In the genomic region with DNA sequence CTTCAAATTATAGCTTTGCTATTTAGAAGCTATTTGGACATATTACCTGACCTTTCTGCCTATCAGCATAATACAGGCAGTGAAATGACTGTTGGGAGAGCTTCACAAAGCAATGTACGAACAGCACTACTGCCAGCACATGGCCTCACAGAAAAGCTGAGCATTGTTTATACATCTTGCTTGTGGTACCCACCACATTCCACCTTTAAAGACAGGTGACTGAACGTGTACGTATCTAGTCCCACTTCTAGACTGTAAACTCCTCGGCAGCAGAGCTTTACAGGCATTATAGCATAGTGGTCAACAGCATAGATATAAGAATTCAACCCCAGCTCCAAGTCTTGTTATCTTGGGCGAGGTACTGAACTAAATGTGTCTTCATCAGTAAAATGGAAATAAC, we compare ENCODE assay signal across 2 cellular contexts.
TF ChIP-seq lines count a peak whose summit lies in the region.

No MANE protein-coding gene starts in this region.

TF ChIP-seq in H1, 55 proteins besides CTCF, POLR2A, EP300 and RAD21:
- no peak for TF ChIP-seq RBBP5 (IDR thresholded peaks at IDR 0.05; ENCODE audit: borderline replicate concordance, low read depth, low read length)
- TF ChIP-seq KDM4A (IDR thresholded peaks at IDR 0.05; ENCODE audit: low read depth, low read length, severe bottlenecking): no peak
- no peak for TF ChIP-seq SP4 (IDR thresholded peaks at IDR 0.05; ENCODE audit: low read length)
- TF ChIP-seq, protein P1, sequence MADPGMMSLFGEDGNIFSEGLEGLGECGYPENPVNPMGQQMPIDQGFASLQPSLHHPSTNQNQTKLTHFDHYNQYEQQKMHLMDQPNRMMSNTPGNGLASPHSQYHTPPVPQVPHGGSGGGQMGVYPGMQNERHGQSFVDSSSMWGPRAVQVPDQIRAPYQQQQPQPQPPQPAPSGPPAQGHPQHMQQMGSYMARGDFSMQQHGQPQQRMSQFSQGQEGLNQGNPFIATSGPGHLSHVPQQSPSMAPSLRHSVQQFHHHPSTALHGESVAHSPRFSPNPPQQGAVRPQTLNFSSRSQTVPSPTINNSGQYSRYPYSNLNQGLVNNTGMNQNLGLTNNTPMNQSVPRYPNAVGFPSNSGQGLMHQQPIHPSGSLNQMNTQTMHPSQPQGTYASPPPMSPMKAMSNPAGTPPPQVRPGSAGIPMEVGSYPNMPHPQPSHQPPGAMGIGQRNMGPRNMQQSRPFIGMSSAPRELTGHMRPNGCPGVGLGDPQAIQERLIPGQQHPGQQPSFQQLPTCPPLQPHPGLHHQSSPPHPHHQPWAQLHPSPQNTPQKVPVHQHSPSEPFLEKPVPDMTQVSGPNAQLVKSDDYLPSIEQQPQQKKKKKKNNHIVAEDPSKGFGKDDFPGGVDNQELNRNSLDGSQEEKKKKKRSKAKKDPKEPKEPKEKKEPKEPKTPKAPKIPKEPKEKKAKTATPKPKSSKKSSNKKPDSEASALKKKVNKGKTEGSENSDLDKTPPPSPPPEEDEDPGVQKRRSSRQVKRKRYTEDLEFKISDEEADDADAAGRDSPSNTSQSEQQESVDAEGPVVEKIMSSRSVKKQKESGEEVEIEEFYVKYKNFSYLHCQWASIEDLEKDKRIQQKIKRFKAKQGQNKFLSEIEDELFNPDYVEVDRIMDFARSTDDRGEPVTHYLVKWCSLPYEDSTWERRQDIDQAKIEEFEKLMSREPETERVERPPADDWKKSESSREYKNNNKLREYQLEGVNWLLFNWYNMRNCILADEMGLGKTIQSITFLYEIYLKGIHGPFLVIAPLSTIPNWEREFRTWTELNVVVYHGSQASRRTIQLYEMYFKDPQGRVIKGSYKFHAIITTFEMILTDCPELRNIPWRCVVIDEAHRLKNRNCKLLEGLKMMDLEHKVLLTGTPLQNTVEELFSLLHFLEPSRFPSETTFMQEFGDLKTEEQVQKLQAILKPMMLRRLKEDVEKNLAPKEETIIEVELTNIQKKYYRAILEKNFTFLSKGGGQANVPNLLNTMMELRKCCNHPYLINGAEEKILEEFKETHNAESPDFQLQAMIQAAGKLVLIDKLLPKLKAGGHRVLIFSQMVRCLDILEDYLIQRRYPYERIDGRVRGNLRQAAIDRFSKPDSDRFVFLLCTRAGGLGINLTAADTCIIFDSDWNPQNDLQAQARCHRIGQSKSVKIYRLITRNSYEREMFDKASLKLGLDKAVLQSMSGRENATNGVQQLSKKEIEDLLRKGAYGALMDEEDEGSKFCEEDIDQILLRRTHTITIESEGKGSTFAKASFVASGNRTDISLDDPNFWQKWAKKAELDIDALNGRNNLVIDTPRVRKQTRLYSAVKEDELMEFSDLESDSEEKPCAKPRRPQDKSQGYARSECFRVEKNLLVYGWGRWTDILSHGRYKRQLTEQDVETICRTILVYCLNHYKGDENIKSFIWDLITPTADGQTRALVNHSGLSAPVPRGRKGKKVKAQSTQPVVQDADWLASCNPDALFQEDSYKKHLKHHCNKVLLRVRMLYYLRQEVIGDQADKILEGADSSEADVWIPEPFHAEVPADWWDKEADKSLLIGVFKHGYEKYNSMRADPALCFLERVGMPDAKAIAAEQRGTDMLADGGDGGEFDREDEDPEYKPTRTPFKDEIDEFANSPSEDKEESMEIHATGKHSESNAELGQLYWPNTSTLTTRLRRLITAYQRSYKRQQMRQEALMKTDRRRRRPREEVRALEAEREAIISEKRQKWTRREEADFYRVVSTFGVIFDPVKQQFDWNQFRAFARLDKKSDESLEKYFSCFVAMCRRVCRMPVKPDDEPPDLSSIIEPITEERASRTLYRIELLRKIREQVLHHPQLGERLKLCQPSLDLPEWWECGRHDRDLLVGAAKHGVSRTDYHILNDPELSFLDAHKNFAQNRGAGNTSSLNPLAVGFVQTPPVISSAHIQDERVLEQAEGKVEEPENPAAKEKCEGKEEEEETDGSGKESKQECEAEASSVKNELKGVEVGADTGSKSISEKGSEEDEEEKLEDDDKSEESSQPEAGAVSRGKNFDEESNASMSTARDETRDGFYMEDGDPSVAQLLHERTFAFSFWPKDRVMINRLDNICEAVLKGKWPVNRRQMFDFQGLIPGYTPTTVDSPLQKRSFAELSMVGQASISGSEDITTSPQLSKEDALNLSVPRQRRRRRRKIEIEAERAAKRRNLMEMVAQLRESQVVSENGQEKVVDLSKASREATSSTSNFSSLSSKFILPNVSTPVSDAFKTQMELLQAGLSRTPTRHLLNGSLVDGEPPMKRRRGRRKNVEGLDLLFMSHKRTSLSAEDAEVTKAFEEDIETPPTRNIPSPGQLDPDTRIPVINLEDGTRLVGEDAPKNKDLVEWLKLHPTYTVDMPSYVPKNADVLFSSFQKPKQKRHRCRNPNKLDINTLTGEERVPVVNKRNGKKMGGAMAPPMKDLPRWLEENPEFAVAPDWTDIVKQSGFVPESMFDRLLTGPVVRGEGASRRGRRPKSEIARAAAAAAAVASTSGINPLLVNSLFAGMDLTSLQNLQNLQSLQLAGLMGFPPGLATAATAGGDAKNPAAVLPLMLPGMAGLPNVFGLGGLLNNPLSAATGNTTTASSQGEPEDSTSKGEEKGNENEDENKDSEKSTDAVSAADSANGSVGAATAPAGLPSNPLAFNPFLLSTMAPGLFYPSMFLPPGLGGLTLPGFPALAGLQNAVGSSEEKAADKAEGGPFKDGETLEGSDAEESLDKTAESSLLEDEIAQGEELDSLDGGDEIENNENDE (IDR thresholded peaks at IDR 0.05; ENCODE audit: insufficient replicate concordance, low read length): no peak
- no peak for TF ChIP-seq TEAD4 (IDR thresholded peaks at IDR 0.05; ENCODE audit: low read depth, low read length)
- no peak for TF ChIP-seq TAF1 (IDR thresholded peaks at IDR 0.05; ENCODE audit: low read depth, low read length)
- TF ChIP-seq RFX5 (IDR thresholded peaks at IDR 0.05; ENCODE audit: borderline replicate concordance, low read depth, low read length): no peak
- TF ChIP-seq SP1 (IDR thresholded peaks at IDR 0.05; ENCODE audit: low read depth, low read length): no peak
- TF ChIP-seq CTBP2 (IDR thresholded peaks at IDR 0.05; ENCODE audit: borderline replicate concordance, insufficient read depth, insufficient read length, low read length): no peak
- no peak for TF ChIP-seq GTF2F1 (IDR thresholded peaks at IDR 0.05; ENCODE audit: borderline replicate concordance, low read depth, low read length)

TF ChIP-seq in HEK293T, 16 proteins besides CTCF, POLR2A, EP300 and RAD21:
- no peak for TF ChIP-seq SP1 (IDR thresholded peaks at IDR 0.05)
- TF ChIP-seq HDGF (IDR thresholded peaks at IDR 0.05; ENCODE audit: borderline replicate concordance): no peak
- no peak for TF ChIP-seq FOXA1 (IDR thresholded peaks at IDR 0.05)
- TF ChIP-seq L3MBTL2 (conservative IDR thresholded peaks at IDR 0.05): no peak
- no peak for TF ChIP-seq FOXK2 (IDR thresholded peaks at IDR 0.05)
- TF ChIP-seq ARNT (IDR thresholded peaks at IDR 0.05): no peak
- TF ChIP-seq CTBP1 (IDR thresholded peaks at IDR 0.05; ENCODE audit: borderline replicate concordance): no peak
- TF ChIP-seq TARDBP (IDR thresholded peaks at IDR 0.05): no peak
- no peak for TF ChIP-seq ELF4 (IDR thresholded peaks at IDR 0.05)
- no peak for TF ChIP-seq LEF1 (IDR thresholded peaks at IDR 0.05; ENCODE audit: borderline replicate concordance)
- no peak for TF ChIP-seq PKNOX1 (IDR thresholded peaks at IDR 0.05)
- TF ChIP-seq SUZ12 (IDR thresholded peaks at IDR 0.05): no peak
- TF ChIP-seq NFRKB (IDR thresholded peaks at IDR 0.05): no peak
- TF ChIP-seq ZNF384 (IDR thresholded peaks at IDR 0.05): no peak
- no peak for TF ChIP-seq FOXM1 (IDR thresholded peaks at IDR 0.05; ENCODE audit: borderline replicate concordance)
- no peak for TF ChIP-seq BHLHE40 (IDR thresholded peaks at IDR 0.05; ENCODE audit: borderline replicate concordance)
